1 cellular context compared by ENCODE assay signal in genomic region chr2:238167761-238168160, GRCh38.
TF ChIP-seq lines count a peak whose summit lies in the region.

No MANE protein-coding gene starts in this region.

TF ChIP-seq in GM23338, 12 proteins besides CTCF, POLR2A, EP300 and RAD21 (continued from another document):
- TF ChIP-seq, protein P1, sequence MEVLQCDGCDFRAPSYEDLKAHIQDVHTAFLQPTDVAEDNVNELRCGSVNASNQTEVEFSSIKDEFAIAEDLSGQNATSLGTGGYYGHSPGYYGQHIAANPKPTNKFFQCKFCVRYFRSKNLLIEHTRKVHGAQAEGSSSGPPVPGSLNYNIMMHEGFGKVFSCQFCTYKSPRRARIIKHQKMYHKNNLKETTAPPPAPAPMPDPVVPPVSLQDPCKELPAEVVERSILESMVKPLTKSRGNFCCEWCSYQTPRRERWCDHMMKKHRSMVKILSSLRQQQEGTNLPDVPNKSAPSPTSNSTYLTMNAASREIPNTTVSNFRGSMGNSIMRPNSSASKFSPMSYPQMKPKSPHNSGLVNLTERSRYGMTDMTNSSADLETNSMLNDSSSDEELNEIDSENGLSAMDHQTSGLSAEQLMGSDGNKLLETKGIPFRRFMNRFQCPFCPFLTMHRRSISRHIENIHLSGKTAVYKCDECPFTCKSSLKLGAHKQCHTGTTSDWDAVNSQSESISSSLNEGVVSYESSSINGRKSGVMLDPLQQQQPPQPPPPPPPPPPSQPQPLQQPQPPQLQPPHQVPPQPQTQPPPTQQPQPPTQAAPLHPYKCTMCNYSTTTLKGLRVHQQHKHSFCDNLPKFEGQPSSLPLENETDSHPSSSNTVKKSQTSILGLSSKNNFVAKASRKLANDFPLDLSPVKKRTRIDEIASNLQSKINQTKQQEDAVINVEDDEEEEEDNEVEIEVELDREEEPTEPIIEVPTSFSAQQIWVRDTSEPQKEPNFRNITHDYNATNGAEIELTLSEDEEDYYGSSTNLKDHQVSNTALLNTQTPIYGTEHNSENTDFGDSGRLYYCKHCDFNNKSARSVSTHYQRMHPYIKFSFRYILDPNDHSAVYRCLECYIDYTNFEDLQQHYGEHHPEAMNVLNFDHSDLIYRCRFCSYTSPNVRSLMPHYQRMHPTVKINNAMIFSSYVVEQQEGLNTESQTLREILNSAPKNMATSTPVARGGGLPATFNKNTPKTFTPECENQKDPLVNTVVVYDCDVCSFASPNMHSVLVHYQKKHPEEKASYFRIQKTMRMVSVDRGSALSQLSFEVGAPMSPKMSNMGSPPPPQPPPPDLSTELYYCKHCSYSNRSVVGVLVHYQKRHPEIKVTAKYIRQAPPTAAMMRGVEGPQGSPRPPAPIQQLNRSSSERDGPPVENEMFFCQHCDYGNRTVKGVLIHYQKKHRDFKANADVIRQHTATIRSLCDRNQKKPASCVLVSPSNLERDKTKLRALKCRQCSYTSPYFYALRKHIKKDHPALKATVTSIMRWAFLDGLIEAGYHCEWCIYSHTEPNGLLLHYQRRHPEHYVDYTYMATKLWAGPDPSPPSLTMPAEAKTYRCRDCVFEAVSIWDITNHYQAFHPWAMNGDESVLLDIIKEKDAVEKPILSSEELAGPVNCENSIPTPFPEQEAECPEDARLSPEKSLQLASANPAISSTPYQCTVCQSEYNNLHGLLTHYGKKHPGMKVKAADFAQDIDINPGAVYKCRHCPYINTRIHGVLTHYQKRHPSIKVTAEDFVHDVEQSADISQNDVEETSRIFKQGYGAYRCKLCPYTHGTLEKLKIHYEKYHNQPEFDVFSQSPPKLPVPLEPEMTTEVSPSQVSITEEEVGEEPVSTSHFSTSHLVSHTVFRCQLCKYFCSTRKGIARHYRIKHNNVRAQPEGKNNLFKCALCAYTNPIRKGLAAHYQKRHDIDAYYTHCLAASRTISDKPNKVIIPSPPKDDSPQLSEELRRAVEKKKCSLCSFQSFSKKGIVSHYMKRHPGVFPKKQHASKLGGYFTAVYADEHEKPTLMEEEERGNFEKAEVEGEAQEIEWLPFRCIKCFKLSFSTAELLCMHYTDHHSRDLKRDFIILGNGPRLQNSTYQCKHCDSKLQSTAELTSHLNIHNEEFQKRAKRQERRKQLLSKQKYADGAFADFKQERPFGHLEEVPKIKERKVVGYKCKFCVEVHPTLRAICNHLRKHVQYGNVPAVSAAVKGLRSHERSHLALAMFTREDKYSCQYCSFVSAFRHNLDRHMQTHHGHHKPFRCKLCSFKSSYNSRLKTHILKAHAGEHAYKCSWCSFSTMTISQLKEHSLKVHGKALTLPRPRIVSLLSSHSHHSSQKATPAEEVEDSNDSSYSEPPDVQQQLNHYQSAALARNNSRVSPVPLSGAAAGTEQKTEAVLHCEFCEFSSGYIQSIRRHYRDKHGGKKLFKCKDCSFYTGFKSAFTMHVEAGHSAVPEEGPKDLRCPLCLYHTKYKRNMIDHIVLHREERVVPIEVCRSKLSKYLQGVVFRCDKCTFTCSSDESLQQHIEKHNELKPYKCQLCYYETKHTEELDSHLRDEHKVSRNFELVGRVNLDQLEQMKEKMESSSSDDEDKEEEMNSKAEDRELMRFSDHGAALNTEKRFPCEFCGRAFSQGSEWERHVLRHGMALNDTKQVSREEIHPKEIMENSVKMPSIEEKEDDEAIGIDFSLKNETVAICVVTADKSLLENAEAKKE (CRISPR knock-in tag; IDR thresholded peaks at IDR 0.05): no peak
- TF ChIP-seq POLR2AphosphoS5 (IDR thresholded peaks at IDR 0.05; ENCODE audit: low read depth) (no peak), STAT1 (IDR thresholded peaks at IDR 0.05; ENCODE audit: unreplicated experiment) (no peak), ZNF331 (CRISPR knock-in tag; IDR thresholded peaks at IDR 0.05; ENCODE audit: low read depth) (no peak), EZH2phosphoT487 (IDR thresholded peaks at IDR 0.05; ENCODE audit: unreplicated experiment) (no peak), REST (IDR thresholded peaks at IDR 0.05; ENCODE audit: unreplicated experiment) (no peak), NANOG (IDR thresholded peaks at IDR 0.05; ENCODE audit: borderline replicate concordance) (no peak), JUNB (IDR thresholded peaks at IDR 0.05; ENCODE audit: unreplicated experiment) (no peak), EZH2 (IDR thresholded peaks at IDR 0.05; ENCODE audit: low read depth, unreplicated experiment) (no peak)
- TF ChIP-seq, protein P2, sequence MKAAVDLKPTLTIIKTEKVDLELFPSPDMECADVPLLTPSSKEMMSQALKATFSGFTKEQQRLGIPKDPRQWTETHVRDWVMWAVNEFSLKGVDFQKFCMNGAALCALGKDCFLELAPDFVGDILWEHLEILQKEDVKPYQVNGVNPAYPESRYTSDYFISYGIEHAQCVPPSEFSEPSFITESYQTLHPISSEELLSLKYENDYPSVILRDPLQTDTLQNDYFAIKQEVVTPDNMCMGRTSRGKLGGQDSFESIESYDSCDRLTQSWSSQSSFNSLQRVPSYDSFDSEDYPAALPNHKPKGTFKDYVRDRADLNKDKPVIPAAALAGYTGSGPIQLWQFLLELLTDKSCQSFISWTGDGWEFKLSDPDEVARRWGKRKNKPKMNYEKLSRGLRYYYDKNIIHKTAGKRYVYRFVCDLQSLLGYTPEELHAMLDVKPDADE (IDR thresholded peaks at IDR 0.05): no peak
